ENCODE assay signal across 11 cellular contexts in the genomic region with DNA sequence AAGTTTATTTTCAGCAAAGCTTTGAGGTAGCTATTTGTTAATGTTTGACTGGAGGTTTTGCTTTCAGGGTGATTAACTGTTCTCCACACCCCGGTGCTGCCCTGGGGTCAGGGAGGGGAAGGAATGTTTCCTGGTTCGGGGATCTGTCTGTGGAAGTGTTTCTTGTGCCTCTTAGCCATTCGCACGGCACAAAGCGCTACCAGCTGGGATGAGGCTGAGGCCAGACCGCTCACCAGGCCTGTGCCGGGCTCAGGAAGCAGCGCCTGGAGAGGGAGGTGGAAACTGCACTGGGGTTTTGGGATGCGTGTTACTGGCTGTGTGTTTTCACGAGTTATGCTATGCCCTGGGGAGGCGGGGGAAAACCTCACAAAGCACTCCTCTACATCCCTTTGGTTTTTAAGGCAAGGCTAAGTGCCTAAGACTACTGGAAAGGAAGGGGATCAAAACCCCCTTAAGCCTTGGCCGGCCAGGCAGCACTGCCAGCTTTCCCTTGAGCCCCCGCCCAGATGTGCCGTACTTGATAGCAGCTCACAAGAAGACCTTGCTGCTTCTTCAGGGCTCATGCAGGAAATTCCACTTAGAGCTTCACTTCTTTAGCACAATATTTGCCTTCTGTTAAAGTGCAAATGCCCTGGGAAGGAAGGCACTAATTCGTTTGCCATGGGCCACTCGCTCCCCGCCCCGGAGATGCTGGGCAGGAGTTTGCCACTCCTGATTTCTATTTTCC.
DNase-seq lines count a peak whose midpoint lies in the region; ATAC-seq, FAIRE-seq and TF ChIP-seq lines count a peak whose summit lies in the region.
"Had no signal": no experiment of that assay in that cellular context is flagged by ENCODE, and none has a peak within 500 bp of the region (broad histone marks: within the 10 kb centered on the region; RNA-seq: fewer than 3 reads in every experiment).

No MANE protein-coding gene starts in this region.

- no peak for TF ChIP-seq RAD21 in H1 (IDR thresholded peaks at IDR 0.05 in 1 of 2, conservative IDR thresholded peaks at IDR 0.05 in 1 of 2; ENCODE audit: low read depth in 2 of 2, low read length in 2 of 2)

- H4K5ac ChIP-seq in H1 (ENCODE audit: insufficient read length, low read depth, low read length) = no peak overlapping the region

- CTCF ChIA-PET in H1 (lab: Charles Lee; ENCODE audit: partially characterized antibody) = interaction anchor here (0.6 to 4.8 kb wide), 5 partner anchors 11 to 506 kb away, joined by 3 to 25 read pairs (median 5); no protein-coding TSS in a partner anchor

- H2BK20ac ChIP-seq in H1 (ENCODE audit: low read length) = no peak overlapping the region

- no peak overlapping the region for H2BK12ac ChIP-seq in H1 (ENCODE audit: low read depth, low read length)
- peak overlapping the region in 1 of 2 experiments; percentile 49 for H2BK12ac ChIP-seq in mesenchymal stem cell (ENCODE audit: low read length in 2 of 2)

- H3K9ac ChIP-seq in H1 (replicated peaks in 1 of 4; ENCODE audit: extremely low read depth in 1 of 4, low read depth in 3 of 4, low read length in 3 of 4) (no peak overlapping the region), mesenchymal stem cell (ENCODE audit: low read length) (peak overlapping the region; percentile 43)

- no peaks in the 10 kb centered on the region; a peak in 1 of 7 replicates for H3K4me1 ChIP-seq in H1 (replicated peaks in 1 of 4; ENCODE audit: control insufficient read depth in 3 of 4, insufficient read depth in 4 of 4, low read length in 3 of 4)
- peaks cover 19% of the 10 kb centered on the region for H3K4me1 ChIP-seq in mesenchymal stem cell (ENCODE audit: control insufficient read depth, insufficient read depth, low read depth, low read length)
- H3K4me1 ChIP-seq: uterus had no signal

- H3K27me3 ChIP-seq in H1 (replicated peaks in 1 of 4; ENCODE audit: control insufficient read depth in 3 of 4, extremely low read depth in 1 of 4, insufficient read depth in 3 of 4, low read length in 3 of 4) = no peaks in the 10 kb centered on the region; a peak in 1 of 7 replicates
- H3K27me3 ChIP-seq in mesenchymal stem cell (ENCODE audit: control insufficient read depth in 1 of 2, insufficient read depth in 1 of 2, low read length in 2 of 2) = peaks cover 7 to 30% of the 10 kb centered on the region in 2 experiments
- H3K27me3 ChIP-seq: uterus had no signal

- H4K91ac ChIP-seq in H1 (replicated peaks; ENCODE audit: insufficient read length, low read length) (no peak overlapping the region), mesenchymal stem cell (ENCODE audit: low read length) (no peak overlapping the region)

- POLR2A ChIA-PET in H1 (lab: Charles Lee; ENCODE audit: partially characterized antibody) = no interaction called here

- no peak overlapping the region for H4K8ac ChIP-seq in H1 (ENCODE audit: extremely low read depth, insufficient read depth, low read length)
- no peak overlapping the region for H4K8ac ChIP-seq in mesenchymal stem cell (ENCODE audit: low read length)

- H2AK5ac ChIP-seq in H1 (ENCODE audit: low read depth, low read length) = no peak overlapping the region
- no peak overlapping the region for H2AK5ac ChIP-seq in mesenchymal stem cell (ENCODE audit: low read length, severe bottlenecking)

- TF ChIP-seq CTCF in H1 (IDR thresholded peaks at IDR 0.05; ENCODE audit: control extremely low read depth in 1 of 3, insufficient read depth in 1 of 3, low read depth in 1 of 3, low read length in 3 of 3) = no peak

- no peak for TF ChIP-seq EP300 in H1 (IDR thresholded peaks at IDR 0.05; ENCODE audit: borderline replicate concordance in 1 of 2, low read depth in 2 of 2, low read length in 2 of 2)

- 74% methylated on average over 18 of the region's 18 CpGs; no CpG with 5 or more reads in 1 of the 2 experiments for WGBS in H1 (ENCODE audit: extremely low coverage in 1 of 2, insufficient coverage in 1 of 2, insufficient read length in 1 of 2, insufficient replicate concordance in 2 of 2, low coverage in 1 of 2, low lambda C conversion rate in 2 of 2, missing lambda C conversion rate in 1 of 2), 2 experiments
- 25% methylated on average over 17 of the region's 18 CpGs for WGBS in mesenchymal stem cell

- H3K14ac ChIP-seq in H1 (ENCODE audit: insufficient read length) (no peak overlapping the region), mesenchymal stem cell (ENCODE audit: low read length in 2 of 2) (no peak overlapping the region)

- H3K4me3 ChIP-seq in H1 (ENCODE audit: extremely low read depth in 1 of 4, insufficient read depth in 2 of 4, low read depth in 3 of 4, low read length in 4 of 4) (no peak overlapping the region), mesenchymal stem cell (ENCODE audit: insufficient read depth in 1 of 2, low read depth in 1 of 2, low read length in 2 of 2) (no peak overlapping the region)
- H3K4me3 ChIP-seq: coronary artery, uterus had no signal

- no peaks in the 10 kb centered on the region for H4K20me1 ChIP-seq in H1 (replicated peaks in 1 of 2; ENCODE audit: control insufficient read depth in 1 of 2, insufficient read depth in 2 of 2, low read length in 2 of 2)

- TF ChIP-seq POLR2A in H1 (IDR thresholded peaks at IDR 0.05; ENCODE audit: control extremely low read depth in 1 of 2, low read depth in 2 of 2, low read length in 2 of 2) = no peak

- FAIRE-seq in H1 (lab: Jason Lieb, UNC) = no peak

- H3K79me2 ChIP-seq in H1 (ENCODE audit: control insufficient read depth in 1 of 2, insufficient read depth in 2 of 2, low read length in 2 of 2) = no peaks in the 10 kb centered on the region

- no peaks in the 10 kb centered on the region for H3K9me3 ChIP-seq in H1 (ENCODE audit: insufficient read depth in 2 of 2, low read depth in 1 of 2, low read length in 1 of 2)
- H3K9me3 ChIP-seq in mesenchymal stem cell (ENCODE audit: control insufficient read depth, low read length) = no peaks in the 10 kb centered on the region
- H3K9me3 ChIP-seq: uterus had no signal

- H3K4me2 ChIP-seq in H1 (ENCODE audit: insufficient read depth in 1 of 2, low read depth in 2 of 2, low read length in 2 of 2) = no peak overlapping the region
- peak overlapping the region; percentile 26 for H3K4me2 ChIP-seq in mesenchymal stem cell (ENCODE audit: low read length, poor library complexity, severe bottlenecking)

- H2BK5ac ChIP-seq in H1 (ENCODE audit: low read depth, low read length) (no peak overlapping the region), mesenchymal stem cell (ENCODE audit: low read depth, low read length, poor library complexity, severe bottlenecking) (no peak overlapping the region)

- ATAC-seq in HG02678 (IDR thresholded peaks at IDR 0.05; ENCODE audit: unreplicated experiment) = peak; percentile 76

- no peak overlapping the region for H3K18ac ChIP-seq in H1 (ENCODE audit: extremely low read depth, low read length)
- peak overlapping the region in 1 of 2 experiments; percentile 37 for H3K18ac ChIP-seq in mesenchymal stem cell (ENCODE audit: low read depth in 1 of 2, low read length in 2 of 2)

- H3K27ac ChIP-seq in H1 (ENCODE audit: low read depth, low read length) (no peak overlapping the region), mesenchymal stem cell (ENCODE audit: low read length, poor library complexity, severe bottlenecking) (peak overlapping the region; percentile 71)
- H3K27ac ChIP-seq: coronary artery, uterus had no signal

- DNase-seq in AG20443 (ENCODE audit: low spot score) (peak; percentile 62), H1 (ENCODE audit: low read depth in 1 of 2, low spot score in 2 of 2) (no peak), mesenchymal stem cell (peak; percentile 84), NCI-H446 treated with DMSO at 0.1 percent for 48 hours (lab: John Stamatoyannopoulos, UW) (no peak), NCI-H1105 (lab: John Stamatoyannopoulos, UW) (no peak), NCI-H2081 treated with DMSO at 0.1 percent for 48 hours (lab: John Stamatoyannopoulos, UW) (no peak), NCI-H2107 (lab: John Stamatoyannopoulos, UW) (no peak)
- DNase-seq: activated CD8-positive, alpha-beta memory T cell treated with anti-CD3 and anti-CD28 coated beads, Interleukin-2, amount 50 U/mL, for 48 hours; uterus had no signal

- H2BK120ac ChIP-seq in H1 (replicated peaks; ENCODE audit: low read depth, low read length) (no peak overlapping the region), mesenchymal stem cell (ENCODE audit: low read depth, low read length) (no peak overlapping the region)

- no peaks in the 10 kb centered on the region for H3K79me1 ChIP-seq in H1 (ENCODE audit: low read depth, low read length)
- no peaks in the 10 kb centered on the region for H3K79me1 ChIP-seq in mesenchymal stem cell (replicated peaks; ENCODE audit: low read length, poor library complexity, severe bottlenecking)

- no peak overlapping the region for H3K4ac ChIP-seq in H1 (replicated peaks; ENCODE audit: insufficient read length, low read depth, low read length)
- no peak overlapping the region for H3K4ac ChIP-seq in mesenchymal stem cell (ENCODE audit: low read depth in 1 of 2, low read length in 2 of 2)

- peak overlapping the region; percentile 83 for H2AFZ ChIP-seq in H1 (ENCODE audit: low read length)
- H2AFZ ChIP-seq in mesenchymal stem cell (ENCODE audit: low read depth, low read length) = no peak overlapping the region

- no peak overlapping the region for H2BK15ac ChIP-seq in H1 (ENCODE audit: low read length)
- peak overlapping the region; percentile 92 for H2BK15ac ChIP-seq in mesenchymal stem cell (ENCODE audit: low read depth, poor library complexity, severe bottlenecking)

- no peaks in the 10 kb centered on the region for H3K23me2 ChIP-seq in H1 (ENCODE audit: low read depth, low read length)

- H3K56ac ChIP-seq in H1 (replicated peaks; ENCODE audit: insufficient read length, low read depth, low read length) = no peak overlapping the region

- H3K23ac ChIP-seq in H1 (ENCODE audit: insufficient read length) (no peak overlapping the region), mesenchymal stem cell (ENCODE audit: low read length in 2 of 2) (no peak overlapping the region)

- H3K36me3 ChIP-seq in H1 (ENCODE audit: control insufficient read depth in 2 of 4, insufficient read depth in 4 of 4, low read length in 3 of 4) (no peaks in the 10 kb centered on the region), mesenchymal stem cell (ENCODE audit: control insufficient read depth in 1 of 2, insufficient read depth in 2 of 2, low read depth in 1 of 2, low read length in 2 of 2) (peaks cover 0 to 2% of the 10 kb centered on the region in 2 experiments)
- H3K36me3 ChIP-seq: uterus had no signal

TF ChIP-seq in H1, 55 proteins besides CTCF, POLR2A, EP300 and RAD21 (continues in another document):
- TF ChIP-seq EGR1 (IDR thresholded peaks at IDR 0.05; ENCODE audit: borderline replicate concordance, low read depth, low read length) (no peak), NANOG (IDR thresholded peaks at IDR 0.05; ENCODE audit: insufficient read depth, low read depth, low read length, poor library complexity, severe bottlenecking) (no peak), KDM4A (IDR thresholded peaks at IDR 0.05; ENCODE audit: low read depth, low read length, severe bottlenecking) (no peak), ZNF274 (IDR thresholded peaks at IDR 0.05; ENCODE audit: borderline replicate concordance, extremely low read depth, low read length) (no peak), CEBPB (IDR thresholded peaks at IDR 0.05; ENCODE audit: low read depth, low read length) (no peak), SRF (IDR thresholded peaks at IDR 0.05; ENCODE audit: low read depth, low read length) (no peak), TEAD4 (IDR thresholded peaks at IDR 0.05; ENCODE audit: low read depth, low read length) (no peak), EZH2 (IDR thresholded peaks at IDR 0.05; ENCODE audit: low read depth, low read length, severe bottlenecking) (no peak)

Comparison
In these comparisons a context has a peak if more than half of its experiments do, and no peak if none do; other contexts are left out.
1. DNase-seq: peak in AG20443 (single experiment) and mesenchymal stem cell (single experiment); none in H1 (0 of 2), NCI-H446 treated with DMSO at 0.1 percent for 48 hours (single experiment), NCI-H1105 (single experiment), NCI-H2081 treated with DMSO at 0.1 percent for 48 hours (single experiment) and NCI-H2107 (single experiment).